22 cellular contexts compared by ENCODE assay signal in genomic region chr14:93705513-93706156, GRCh38.
"Had no signal": no experiment of that assay in that cellular context is flagged by ENCODE, and none has a peak within 500 bp of the region (broad histone marks: within the 10 kb centered on the region; RNA-seq: fewer than 3 reads in every experiment).

No MANE protein-coding gene starts in this region.

- H3K36me3 ChIP-seq: SJSA1 had no signal

- H3K4me3 ChIP-seq: SJSA1, SK-N-MC had no signal

- H3K4me1 ChIP-seq: SJSA1 had no signal

- DNase-seq: KBM-7, MV-4-11, NCI-H1048, NCI-H1105, NCI-H1417, NCI-H1436 treated with DMSO at 0.1 percent for 48 hours, NCI-H1694, NCI-H187 treated with DMSO at 0.1 percent for 48 hours, NCI-H2029 treated with DMSO at 0.1 percent for 48 hours, NCI-H2171, NCI-H226, NCI-H446, NCI-H510A, NCI-H524 treated with DMSO at 0.1 percent for 48 hours, NCI-H69, NCI-H774, Right ventricle myocardium superior, RPMI8226, SIG-M5 had no signal

- H3K9me3 ChIP-seq: SJSA1 had no signal

- H3K27ac ChIP-seq: HL-60, SJSA1, SK-N-MC had no signal
